In genomic region chr19:42352216-42352892, GRCh38 we compare ENCODE assay signal across 12 cellular contexts. TPM values are rescaled to one million over a fixed set of nuclear protein-coding genes. Genes with fewer than 3 reads are reported as not detected.
DNase-seq lines count a peak whose midpoint lies in the region; ATAC-seq and TF ChIP-seq lines count a peak whose summit lies in the region.
"Had no signal": no experiment of that assay in that cellular context is flagged by ENCODE, and none has a peak within 500 bp of the region (broad histone marks: within the 10 kb centered on the region; RNA-seq: fewer than 3 reads in every experiment).

No MANE protein-coding gene starts in this region.

- WGBS in IMR-90 (ENCODE audit: extremely low coverage in 2 of 2, insufficient read length in 1 of 2), 2 experiments, result 87% methylated on average over 15 of the region's 20 CpGs; no CpG with 5 or more reads in 1 of the 2 experiments

- no peak overlapping the region for H2BK20ac ChIP-seq in IMR-90 (ENCODE audit: low read depth, low read length)

- intact Hi-C loops in IMR-90 (cut with micrococcal nuclease), result no loop called here

- no peak overlapping the region for H2BK15ac ChIP-seq in IMR-90 (ENCODE audit: low read depth, low read length)

- H4K20me1 ChIP-seq in IMR-90 (ENCODE audit: insufficient read depth, low read length), result no peaks in the 10 kb centered on the region

- H3K9ac ChIP-seq in IMR-90 (ENCODE audit: low read depth, low read length), result no peak overlapping the region

- H3K4me1 Mint-ChIP-seq in activated naive CD8-positive, alpha-beta T cell treated with anti-CD3 and anti-CD28 coated beads for 36 hours, result no peaks in the 10 kb centered on the region
- peaks cover 0 to 19% (median 0%) of the 10 kb centered on the region in 3 donors for H3K4me1 Mint-ChIP-seq in naive B cell

- no peak for TF ChIP-seq RAD21 in IMR-90 (IDR thresholded peaks at IDR 0.05; ENCODE audit: low read length)

- no peak overlapping the region for H3K4me3 Mint-ChIP-seq in activated naive CD8-positive, alpha-beta T cell treated with anti-CD3 and anti-CD28 coated beads for 36 hours
- peak overlapping the region in 1 of 8 donors; percentile 70 for H3K4me3 Mint-ChIP-seq in naive B cell

- H2BK5ac ChIP-seq in IMR-90 (ENCODE audit: low read depth, low read length, poor library complexity, severe bottlenecking), result no peak overlapping the region

- DNase-seq in DMS79 treated with DMSO at 0.1 percent for 48 hours (lab: John Stamatoyannopoulos, UW) (peak; percentile 96), IMR-90 (peak; percentile 8), naive B cell (no peak), WERI-Rb-1 (no peak)
- DNase-seq in activated naive CD8-positive, alpha-beta T cell treated with anti-CD3 and anti-CD28 coated beads for 36 hours, result peak; percentile 50
- DNase-seq: central memory CD4-positive, alpha-beta T cell; NCI-H187; small intestine had no signal

- BruUV-seq in IMR-90 (replicated peaks; lab: Mats Ljungman, UMichigan), result no TSS peak

- no peak overlapping the region for H3K14ac ChIP-seq in IMR-90 (replicated peaks; ENCODE audit: low read depth, low read length)

- no peaks in the 10 kb centered on the region for H3K27me3 Mint-ChIP-seq in activated naive CD8-positive, alpha-beta T cell treated with anti-CD3 and anti-CD28 coated beads for 36 hours
- H3K27me3 Mint-ChIP-seq in naive B cell, result no peaks in the 10 kb centered on the region

- H3K36me3 Mint-ChIP-seq in activated naive CD8-positive, alpha-beta T cell treated with anti-CD3 and anti-CD28 coated beads for 36 hours, result peaks cover 3% of the 10 kb centered on the region
- peaks cover 4 to 32% of the 10 kb centered on the region in 2 donors for H3K36me3 Mint-ChIP-seq in naive B cell

- dilution Hi-C loops in IMR-90 (cut with HindIII; ENCODE audit: low sequenced_read_pairs, unreplicated experiment), result no loop called here

- peaks cover 33% of the 10 kb centered on the region for H3K36me3 ChIP-seq in IMR-90 (ENCODE audit: control insufficient read depth, insufficient read depth, low read length)
- H3K36me3 ChIP-seq in WERI-Rb-1, result peaks cover 17% of the 10 kb centered on the region

- ATAC-seq in IMR-90 (ENCODE audit: low read depth) (no peak), naive B cell (ENCODE audit: low read depth in 2 of 2) (peak; percentile 72 to 75), GM21390 (IDR thresholded peaks at IDR 0.05; ENCODE audit: unreplicated experiment) (no peak), HG02884 (IDR thresholded peaks at IDR 0.05; ENCODE audit: unreplicated experiment) (no peak), GM18498 (IDR thresholded peaks at IDR 0.05; ENCODE audit: unreplicated experiment) (no peak)

- no peak overlapping the region for H4K8ac ChIP-seq in IMR-90 (ENCODE audit: low read depth in 2 of 2, low read length in 2 of 2)

- no peaks in the 10 kb centered on the region for H3K4me1 ChIP-seq in IMR-90 (ENCODE audit: control insufficient read depth, insufficient read depth, low read length)

- H3K27me3 ChIP-seq in IMR-90 (ENCODE audit: control insufficient read depth, insufficient read depth, low read length) (no peaks in the 10 kb centered on the region), WERI-Rb-1 (ENCODE audit: insufficient read depth, low read depth, severe bottlenecking) (no peaks in the 10 kb centered on the region)

- 0 out of 2 replicates have a peak, but pooled peaks cover 4% of the 10 kb centered on the region for H3K9me1 ChIP-seq in IMR-90 (ENCODE audit: insufficient read depth, low read length)

- H3K4me3 ChIP-seq in IMR-90 (ENCODE audit: insufficient read depth, low read depth, low read length) (no peak overlapping the region), WERI-Rb-1 (ENCODE audit: low read depth, low read length) (no peak overlapping the region)
- H3K4me3 ChIP-seq: thoracic aorta had no signal

- no peak overlapping the region for H3K4me2 ChIP-seq in IMR-90 (ENCODE audit: low read depth, low read length)

- H4K91ac ChIP-seq in IMR-90 (ENCODE audit: insufficient read depth, low read depth, low read length), result no peak overlapping the region

- no peak for TF ChIP-seq CTCF in IMR-90 (conservative IDR thresholded peaks at IDR 0.05; ENCODE audit: low read depth, low read length)
- no peak for TF ChIP-seq CTCF in WERI-Rb-1 (IDR thresholded peaks at IDR 0.05; ENCODE audit: low read depth, low read length)

- no peak overlapping the region for H3K56ac ChIP-seq in IMR-90 (ENCODE audit: extremely low read depth, insufficient read depth, low read length)

- CTCF ChIA-PET in IMR-90 (lab: Yijun Ruan, JAX), result no interaction called here

- no peak overlapping the region for H3K18ac ChIP-seq in IMR-90 (ENCODE audit: low read depth, low read length)

- no peaks in the 10 kb centered on the region for H3K79me1 ChIP-seq in IMR-90 (ENCODE audit: low read depth in 1 of 2, low read length in 2 of 2)

- no peak overlapping the region for H3K27ac Mint-ChIP-seq in activated naive CD8-positive, alpha-beta T cell treated with anti-CD3 and anti-CD28 coated beads for 36 hours
- H3K27ac Mint-ChIP-seq in naive B cell, result peak overlapping the region in 1 of 6 donors; percentile 59

- H2AK9ac ChIP-seq in IMR-90 (replicated peaks; ENCODE audit: low read depth, low read length, poor library complexity), result no peak overlapping the region

- H2BK120ac ChIP-seq in IMR-90 (ENCODE audit: low read depth, low read length), result no peak overlapping the region

- no peak overlapping the region for H3K23ac ChIP-seq in IMR-90 (ENCODE audit: low read depth, low read length)

- no peaks in the 10 kb centered on the region for H3K9me3 Mint-ChIP-seq in activated naive CD8-positive, alpha-beta T cell treated with anti-CD3 and anti-CD28 coated beads for 36 hours
- no peaks in the 10 kb centered on the region for H3K9me3 Mint-ChIP-seq in naive B cell

- POLR2A ChIA-PET in IMR-90 (lab: Charles Lee; ENCODE audit: unreplicated experiment), result no interaction called here

- TF ChIP-seq POLR2A in IMR-90 (IDR thresholded peaks at IDR 0.05; ENCODE audit: low read depth, low read length), result no peak

- no peak overlapping the region for H4K5ac ChIP-seq in IMR-90 (ENCODE audit: low read depth, low read length)

- H3K27ac ChIP-seq in IMR-90 (ENCODE audit: insufficient read depth, low read length) (no peak overlapping the region), WERI-Rb-1 (no peak overlapping the region)
- H3K27ac ChIP-seq: thoracic aorta had no signal

- no peak overlapping the region for H3K4ac ChIP-seq in IMR-90 (ENCODE audit: low read depth, low read length)

- in situ Hi-C loops in IMR-90 (cut with MboI; ENCODE audit: low sequenced_read_pairs), result no loop called here

- no peak overlapping the region for H2AK5ac ChIP-seq in IMR-90 (ENCODE audit: low read depth, low read length)

- H3K9me3 ChIP-seq in IMR-90 (ENCODE audit: control insufficient read depth, insufficient read depth, low read length) (no peaks in the 10 kb centered on the region), WERI-Rb-1 (ENCODE audit: severe bottlenecking) (no peaks in the 10 kb centered on the region)
- H3K9me3 ChIP-seq: thoracic aorta had no signal

- H2AFZ ChIP-seq in IMR-90 (replicated peaks; ENCODE audit: low read length, poor library complexity), result no peak overlapping the region

TF ChIP-seq in IMR-90, 13 proteins besides CTCF, POLR2A, EP300 and RAD21 (continues in another document):
- TF ChIP-seq RFX5 (IDR thresholded peaks at IDR 0.05; ENCODE audit: low read depth, low read length) (no peak), SMC3 (IDR thresholded peaks at IDR 0.05; ENCODE audit: low read depth, low read length) (no peak), NFE2L2 (IDR thresholded peaks at IDR 0.05; ENCODE audit: low read depth, low read length) (no peak), CHD1 (IDR thresholded peaks at IDR 0.05; ENCODE audit: low read depth, low read length) (no peak)

RNA-seq across cellular contexts. Expression of gene MEGF8, which starts 26.9 kb away (rescaled TPM):
- 2.3 and 2.5 TPM in 2 replicates for total RNA-seq in IMR-90 (2012; rRNA removed)
- 12.5 and 13.7 TPM in 2 replicates for polyA plus RNA-seq in IMR-90 (2012; rRNA removed)
- 7.6 and 17.1 TPM in 2 replicates for polyA plus RNA-seq in IMR-90 (2012; cell fraction: cytosol; rRNA removed)
- polyA plus RNA-seq in IMR-90 (2012; cell fraction: nucleus; rRNA removed; ENCODE audit: low replicate concordance), result 17.5 and 26.7 TPM in 2 replicates
- total RNA-seq in activated naive CD8-positive, alpha-beta T cell treated with anti-CD3 and anti-CD28 coated beads for 36 hours, result 1 to 10 TPM; 6.8 to 7.6 TPM
- polyA plus RNA-seq in naive B cell (ENCODE audit: low read depth in 6 of 6), result 1 to 10 TPM in 1 of 6 donors, under 1 TPM in 4, not detected in 1; 0.34 to 1.5 (median 0.45) TPM

RNA-seq across cellular contexts. Expression of gene CNFN, which starts 37.7 kb away (rescaled TPM):
- total RNA-seq in IMR-90 (2012; rRNA removed), result not detected in 2 replicates
- polyA plus RNA-seq in IMR-90 (2012; rRNA removed) (1.0 and 1.2 TPM in 2 replicates), naive B cell (ENCODE audit: low read depth in 6 of 6) (10 to 100 TPM; 24.1 to 53.3 (median 37.7) TPM)
- polyA plus RNA-seq in IMR-90 (2012; cell fraction: cytosol; rRNA removed), result not detected in 2 replicates
- 0.23 TPM in 1 of 2 replicates, not detected in the other for polyA plus RNA-seq in IMR-90 (2012; cell fraction: nucleus; rRNA removed; ENCODE audit: low replicate concordance)
- not detected for total RNA-seq in activated naive CD8-positive, alpha-beta T cell treated with anti-CD3 and anti-CD28 coated beads for 36 hours
- total RNA-seq: thoracic aorta had no signal

RNA-seq across cellular contexts. Expression of gene TMEM145, which starts 39.2 kb away (rescaled TPM):
- total RNA-seq in IMR-90 (2012; rRNA removed), result under 0.01 and 2.5 TPM in 2 replicates
- polyA plus RNA-seq in IMR-90 (2012; rRNA removed), result 0.09 and 0.41 TPM in 2 replicates
- polyA plus RNA-seq in IMR-90 (2012; cell fraction: cytosol; rRNA removed), result 0.10 and 0.20 TPM in 2 replicates
- 1.5 and 2.9 TPM in 2 replicates for polyA plus RNA-seq in IMR-90 (2012; cell fraction: nucleus; rRNA removed; ENCODE audit: low replicate concordance)
- 1 to 10 TPM; 1.1 to 3.2 TPM for total RNA-seq in activated naive CD8-positive, alpha-beta T cell treated with anti-CD3 and anti-CD28 coated beads for 36 hours
- not detected for polyA plus RNA-seq in naive B cell (ENCODE audit: low read depth in 6 of 6)
- total RNA-seq: thoracic aorta had no signal

RNA-seq across cellular contexts. Expression of gene PAFAH1B3, which starts 49.9 kb away (rescaled TPM):
- 71.2 and 76.4 TPM in 2 replicates for total RNA-seq in IMR-90 (2012; rRNA removed)
- polyA plus RNA-seq in IMR-90 (2012; rRNA removed) (64.3 and 69.7 TPM in 2 replicates), naive B cell (ENCODE audit: low read depth in 6 of 6) (10 to 100 TPM; 12.3 to 25.9 (median 24.4) TPM)
- 92.1 and 108 TPM in 2 replicates for polyA plus RNA-seq in IMR-90 (2012; cell fraction: cytosol; rRNA removed)
- polyA plus RNA-seq in IMR-90 (2012; cell fraction: nucleus; rRNA removed; ENCODE audit: low replicate concordance), result 40.0 and 79.4 TPM in 2 replicates
- 10 to 100 TPM; 38.1 to 38.4 TPM for total RNA-seq in activated naive CD8-positive, alpha-beta T cell treated with anti-CD3 and anti-CD28 coated beads for 36 hours

RNA-seq across cellular contexts. Expression of gene PRR19, which starts 50.4 kb away (rescaled TPM):
- 0.28 and 0.36 TPM in 2 replicates for total RNA-seq in IMR-90 (2012; rRNA removed)
- 1.6 and 1.8 TPM in 2 replicates for polyA plus RNA-seq in IMR-90 (2012; rRNA removed)
- 0.79 and 1.7 TPM in 2 replicates for polyA plus RNA-seq in IMR-90 (2012; cell fraction: cytosol; rRNA removed)
- polyA plus RNA-seq in IMR-90 (2012; cell fraction: nucleus; rRNA removed; ENCODE audit: low replicate concordance), result 0.60 and 1.5 TPM in 2 replicates
- under 1 TPM; 0.52 to 0.92 TPM for total RNA-seq in activated naive CD8-positive, alpha-beta T cell treated with anti-CD3 and anti-CD28 coated beads for 36 hours
- polyA plus RNA-seq in naive B cell (ENCODE audit: low read depth in 6 of 6), result under 1 TPM in 3 of 6 donors, not detected in 3; 0.25 to 0.51 (median 0.34) TPM
- total RNA-seq: thoracic aorta had no signal

Comparison
In these comparisons a context has a peak if more than half of its experiments do, and no peak if none do; other contexts are left out.
1. DNase-seq: peak in DMS79 treated with DMSO at 0.1 percent for 48 hours (single experiment), IMR-90 (single experiment) and activated naive CD8-positive, alpha-beta T cell treated with anti-CD3 and anti-CD28 coated beads for 36 hours (single experiment); none in naive B cell (single experiment) and WERI-Rb-1 (single experiment).
2. ATAC-seq: peak in naive B cell (2 of 2); none in IMR-90 (single experiment), GM21390 (single experiment), HG02884 (single experiment) and GM18498 (single experiment).